ENCODE assay signal across 8 cellular contexts in the genomic region with DNA sequence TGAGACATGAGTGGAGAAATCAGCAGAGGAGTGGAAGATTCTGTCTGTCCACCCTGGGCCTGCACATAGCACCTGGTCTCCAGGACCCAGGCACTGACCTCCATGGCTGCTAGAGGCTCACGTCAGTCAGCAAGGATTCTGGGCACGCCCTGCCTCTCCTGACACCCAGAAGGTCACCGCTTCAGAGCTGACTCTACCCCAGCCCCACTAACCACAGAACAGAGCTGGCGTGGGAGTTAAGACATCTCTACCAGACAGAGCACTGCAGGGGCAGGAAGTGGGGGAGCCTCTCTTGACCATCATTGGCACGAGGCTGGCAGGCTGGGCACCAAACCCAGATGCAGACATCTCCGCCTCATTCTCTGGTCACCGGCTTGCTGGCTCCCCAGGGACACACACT. TPM values are rescaled to one million over a fixed set of nuclear protein-coding genes. Genes with fewer than 3 reads are reported as not detected.
DNase-seq lines count a peak whose midpoint lies in the region; ATAC-seq and TF ChIP-seq lines count a peak whose summit lies in the region.
"Had no signal": no experiment of that assay in that cellular context is flagged by ENCODE, and none has a peak within 500 bp of the region (broad histone marks: within the 10 kb centered on the region; RNA-seq: fewer than 3 reads in every experiment).

No MANE protein-coding gene starts in this region.

- no peaks in the 10 kb centered on the region for H3K9me3 ChIP-seq in skeletal muscle tissue (ENCODE audit: control insufficient read depth in 3 of 3, low read length in 3 of 3)

- H3K27ac ChIP-seq in skeletal muscle tissue (ENCODE audit: low read depth, low read length), result no peak overlapping the region
- H3K27ac ChIP-seq: VCaP had no signal

- peaks cover 31% of the 10 kb centered on the region for H3K36me3 Mint-ChIP-seq in activated T-helper 17 cell treated with anti-CD3 and anti-CD28 coated beads, Interleukin-2, amount 50 U/mL, for 72 hours (ENCODE audit: low read depth)

- peak overlapping the region; percentile 24 for H3K27ac Mint-ChIP-seq in activated T-helper 17 cell treated with anti-CD3 and anti-CD28 coated beads, Interleukin-2, amount 50 U/mL, for 72 hours

- no peaks in the 10 kb centered on the region for H3K27me3 Mint-ChIP-seq in activated T-helper 17 cell treated with anti-CD3 and anti-CD28 coated beads, Interleukin-2, amount 50 U/mL, for 72 hours

- TF ChIP-seq CTCF in GM13976 (IDR thresholded peaks at IDR 0.05; ENCODE audit: borderline replicate concordance, control extremely low read depth, extremely low read depth, insufficient read depth, missing control alignments), result no peak

- H3K4me1 ChIP-seq in skeletal muscle tissue (ENCODE audit: control insufficient read depth in 3 of 3, insufficient read depth in 3 of 3, low read length in 3 of 3), result peaks cover 9 to 22% (median 16%) of the 10 kb centered on the region in 3 donors

- peak overlapping the region in 2 of 3 donors; percentile 66 to 76 for H3K4me3 ChIP-seq in skeletal muscle tissue (ENCODE audit: low read length in 3 of 3)

- in situ Hi-C loops in GM13976 (cut with MboI; ENCODE audit: low sequenced_read_pairs, unreplicated experiment), result no loop called here

- peaks cover 13 to 23% (median 21%) of the 10 kb centered on the region in 3 donors for H3K27me3 ChIP-seq in skeletal muscle tissue (ENCODE audit: control insufficient read depth in 3 of 3, insufficient read depth in 3 of 3, low read length in 3 of 3)

- H3K4me3 Mint-ChIP-seq in activated T-helper 17 cell treated with anti-CD3 and anti-CD28 coated beads, Interleukin-2, amount 50 U/mL, for 72 hours, result peak overlapping the region; percentile 85

- peak overlapping the region in 1 of 3 donors; percentile 54 for H3K9ac ChIP-seq in skeletal muscle tissue (ENCODE audit: low read depth in 1 of 3, low read length in 3 of 3)

- DNase-seq in GM13976 (ENCODE audit: low spot score), result peak; percentile 70
- DNase-seq in nucleus accumbens (lab: John Stamatoyannopoulos, UW), result no peak

- no peaks in the 10 kb centered on the region for H3K9me3 Mint-ChIP-seq in activated T-helper 17 cell treated with anti-CD3 and anti-CD28 coated beads, Interleukin-2, amount 50 U/mL, for 72 hours

- peaks cover 30% of the 10 kb centered on the region for H3K4me1 Mint-ChIP-seq in activated T-helper 17 cell treated with anti-CD3 and anti-CD28 coated beads, Interleukin-2, amount 50 U/mL, for 72 hours

- H3K36me3 ChIP-seq in skeletal muscle tissue (ENCODE audit: control insufficient read depth in 3 of 3, insufficient read depth in 3 of 3, low read length in 3 of 3), result no peaks in the 10 kb centered on the region

- peak; percentile 37 for ATAC-seq in HG02852 (IDR thresholded peaks at IDR 0.05; ENCODE audit: unreplicated experiment)
- peak; percentile 57 for ATAC-seq in activated T-helper 17 cell treated with anti-CD3 and anti-CD28 coated beads, Interleukin-2, amount 50 U/mL, for 72 hours (replicated peaks)
- no peak for ATAC-seq in HG03469 (IDR thresholded peaks at IDR 0.05; ENCODE audit: unreplicated experiment)
- no peak for ATAC-seq in HG03196 (IDR thresholded peaks at IDR 0.05; ENCODE audit: unreplicated experiment)

RNA-seq across cellular contexts. Expression of a gene that starts 3.0 kb away (rescaled TPM):
- total RNA-seq in activated T-helper 17 cell treated with anti-CD3 and anti-CD28 coated beads, Interleukin-2, amount 50 U/mL, for 72 hours, result 100 to 1,000 TPM in 1 of 2 donors, 10 to 100 TPM in 1; 43.8 to 102 TPM
- 13.6 TPM for total RNA-seq in skeletal muscle tissue

RNA-seq across cellular contexts. Expression of a gene that starts 54.7 kb away (rescaled TPM):
- 1 to 10 TPM; 4.7 to 6.5 TPM for total RNA-seq in activated T-helper 17 cell treated with anti-CD3 and anti-CD28 coated beads, Interleukin-2, amount 50 U/mL, for 72 hours
- 8.4 TPM for total RNA-seq in skeletal muscle tissue

Comparison
In these comparisons a context has a peak if more than half of its experiments do, and no peak if none do; other contexts are left out.
1. ATAC-seq: peak in HG02852 (single experiment) and activated T-helper 17 cell treated with anti-CD3 and anti-CD28 coated beads, Interleukin-2, amount 50 U/mL, for 72 hours (single experiment); none in HG03469 (single experiment) and HG03196 (single experiment).